ENCODE assay signal across 9 cellular contexts in the genomic region with DNA sequence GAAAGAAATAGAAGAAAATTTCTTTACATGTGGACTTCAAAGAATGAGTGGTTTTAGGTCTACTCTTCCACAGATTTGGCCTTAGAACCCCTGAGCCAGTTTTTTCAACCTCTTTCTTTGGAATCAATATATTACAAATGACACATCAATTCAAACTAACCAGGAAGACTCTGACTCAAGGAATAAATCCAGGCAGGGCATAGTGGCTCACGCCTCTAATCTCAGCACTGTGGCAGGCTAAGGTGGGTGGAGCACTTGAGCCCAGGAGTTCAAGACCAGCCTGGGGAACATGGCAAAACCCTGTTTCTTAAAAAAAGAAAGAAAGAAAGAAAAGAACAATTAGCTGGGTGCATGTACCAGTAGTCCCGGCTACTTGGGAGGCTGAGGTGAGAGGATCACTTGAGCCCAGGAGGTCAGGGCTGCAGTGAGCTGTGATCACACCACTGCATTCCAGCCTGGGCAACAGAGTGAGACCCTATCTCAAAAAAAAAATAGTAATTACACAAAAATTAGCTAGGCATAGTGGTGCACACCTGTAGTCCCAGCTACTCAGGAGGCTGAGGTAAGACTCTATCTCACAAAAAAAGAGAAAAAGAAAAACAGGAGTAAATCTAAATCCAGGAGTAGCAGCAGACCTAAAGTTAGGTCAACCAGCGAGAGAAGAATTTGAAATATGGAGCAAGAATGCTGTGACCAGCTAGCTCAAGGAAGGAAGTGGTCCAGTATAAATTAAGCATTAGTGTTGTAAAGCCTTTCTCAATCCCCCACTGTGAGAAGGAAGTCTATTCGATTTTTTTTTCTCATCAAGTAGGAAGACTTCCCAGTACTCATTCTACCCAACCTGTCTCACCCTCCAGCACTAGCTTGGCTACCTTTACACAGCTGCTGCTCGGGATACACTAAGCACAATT. TPM values are rescaled to one million over a fixed set of nuclear protein-coding genes. Genes with fewer than 3 reads are reported as not detected.
A peak's percentile ranks its signal among the peaks of the same experiment; 100 is the strongest.
DNase-seq lines count a peak whose midpoint lies in the region; ATAC-seq and TF ChIP-seq lines count a peak whose summit lies in the region.
"Had no signal": no experiment of that assay in that cellular context is flagged by ENCODE, and none has a peak within 500 bp of the region (broad histone marks: within the 10 kb centered on the region; RNA-seq: fewer than 3 reads in every experiment).

No MANE protein-coding gene starts in this region.

- TF ChIP-seq CTCF in Caco-2 (IDR thresholded peaks at IDR 0.05; ENCODE audit: insufficient read depth in 1 of 2, low read depth in 1 of 2, low read length in 1 of 2, severe bottlenecking in 1 of 2, unreplicated experiment in 1 of 2), result no peak
- no peak for TF ChIP-seq CTCF in epithelial cell of proximal tubule (conservative IDR thresholded peaks at IDR 0.05; ENCODE audit: low read depth, low read length)
- no peak for TF ChIP-seq CTCF in osteoblast (IDR thresholded peaks at IDR 0.05; ENCODE audit: extremely low read depth, low read depth, low read length)

- intact Hi-C loops in Caco-2 (cut with micrococcal nuclease; ENCODE audit: unreplicated experiment), result loop anchor here (1.0 to 5.0 kb wide), 2 partner anchors 45 to 304 kb away; a partner anchor contains a TSS

- H3K36me3 Mint-ChIP-seq in Caco-2 (ENCODE audit: insufficient read depth, unreplicated experiment), result no peaks in the 10 kb centered on the region

- POLR2A ChIA-PET in Caco-2 (lab: Charles Lee), result no interaction called here

- H3K27ac ChIP-seq in osteoblast (ENCODE audit: low read depth, low read length), result peak overlapping the region; percentile 29
- H3K27ac ChIP-seq: SJSA1 had no signal

- H3K27me3 Mint-ChIP-seq in Caco-2 (ENCODE audit: insufficient read depth, unreplicated experiment), result no peaks in the 10 kb centered on the region

- H3K4me1 ChIP-seq in Caco-2 (peaks cover 35% of the 10 kb centered on the region), NT2/D1 (ENCODE audit: insufficient read depth, insufficient read length) (peaks cover 6% of the 10 kb centered on the region), osteoblast (ENCODE audit: insufficient read depth, low read length) (peaks cover 60% of the 10 kb centered on the region)

- H3K9me3 ChIP-seq in Caco-2 (no peaks in the 10 kb centered on the region), NT2/D1 (ENCODE audit: insufficient read depth, low read length) (no peaks in the 10 kb centered on the region), osteoblast (ENCODE audit: low read depth, low read length) (no peaks in the 10 kb centered on the region)

- BruUV-seq in Caco-2 (replicated peaks; lab: Mats Ljungman, UMichigan), result no TSS peak

- H2AFZ ChIP-seq in osteoblast (ENCODE audit: low read length), result no peak overlapping the region

- ATAC-seq in HG02571 (IDR thresholded peaks at IDR 0.05; ENCODE audit: unreplicated experiment) (no peak), HG03354 (IDR thresholded peaks at IDR 0.05; ENCODE audit: poor library complexity, severe bottlenecking, unreplicated experiment) (no peak)

- H3K9ac ChIP-seq in NT2/D1 (ENCODE audit: insufficient read length, low read depth), result peak overlapping the region; percentile 76

- H3K9me3 Mint-ChIP-seq in Caco-2 (ENCODE audit: unreplicated experiment), result no peaks in the 10 kb centered on the region

- DNase-seq in Caco-2 (no peak), NT2/D1 (ENCODE audit: low read depth, low spot score) (no peak), epithelial cell of proximal tubule (ENCODE audit: low read depth) (peak; percentile 49), osteoblast (ENCODE audit: insufficient read length, low spot score, missing footprints) (peak; percentile 62)
- DNase-seq in activated CD4-positive, alpha-beta T cell treated with anti-CD3 and anti-CD28 coated beads, Interleukin-2, amount 50 U/mL, for 4 hours, result no peak
- DNase-seq in activated CD4-positive, alpha-beta T cell treated with anti-CD3 and anti-CD28 coated beads, Interleukin-2, amount 50 U/mL, for 1 hour, result no peak

- H3K36me3 ChIP-seq in Caco-2 (ENCODE audit: control insufficient read depth, insufficient read depth, low read length) (no peaks in the 10 kb centered on the region), NT2/D1 (ENCODE audit: insufficient read depth, insufficient read length, low read length) (peaks cover 5% of the 10 kb centered on the region), osteoblast (ENCODE audit: insufficient read depth, low read length) (no peaks in the 10 kb centered on the region)

- H3K4me3 ChIP-seq in Caco-2 (ENCODE audit: low read depth, low read length), result no peak overlapping the region
- no peak overlapping the region for H3K4me3 ChIP-seq in NT2/D1 (ENCODE audit: insufficient read length, low read depth)
- H3K4me3 ChIP-seq in epithelial cell of proximal tubule (ENCODE audit: low read depth, low read length), result peak overlapping the region; percentile 64
- H3K4me3 ChIP-seq in osteoblast (ENCODE audit: insufficient read depth, low read length), result peak overlapping the region; percentile 74

- no peaks in the 10 kb centered on the region for H4K20me1 ChIP-seq in osteoblast (ENCODE audit: insufficient read depth, low read length)

- no peak overlapping the region for H3K27ac Mint-ChIP-seq in Caco-2 (ENCODE audit: unreplicated experiment)

- peak overlapping the region; percentile 79 for H3K4me3 Mint-ChIP-seq in Caco-2 (ENCODE audit: unreplicated experiment)

- H3K27me3 ChIP-seq in Caco-2 (replicated peaks; ENCODE audit: control insufficient read depth, insufficient read depth, low read length), result no peaks in the 10 kb centered on the region
- H3K27me3 ChIP-seq in NT2/D1 (ENCODE audit: insufficient read depth, insufficient read length), result peaks cover 10% of the 10 kb centered on the region
- H3K27me3 ChIP-seq in osteoblast (ENCODE audit: insufficient read depth, low read length), result no peaks in the 10 kb centered on the region
- H3K27me3 ChIP-seq: SJSA1 had no signal

- CTCF ChIA-PET in Caco-2 (lab: Charles Lee), result interaction anchor here (3.6 kb wide), 1 partner anchor 132 kb away, joined by 15 read pairs; no protein-coding TSS in a partner anchor

- H3K79me2 ChIP-seq in osteoblast (ENCODE audit: insufficient read depth, low read length), result peaks cover 53% of the 10 kb centered on the region

- H3K4me1 Mint-ChIP-seq in Caco-2 (ENCODE audit: low read depth, unreplicated experiment), result peaks cover 19% of the 10 kb centered on the region

- peak overlapping the region; percentile 88 for H3K4me2 ChIP-seq in osteoblast (ENCODE audit: insufficient read depth, low read length)

RNA-seq across cellular contexts. Expression of a gene that starts 1.9 kb away (rescaled TPM):
- total RNA-seq in Caco-2 (2022) (65.2 and 67.1 TPM in 2 replicates), epithelial cell of proximal tubule (38.3 and 41.9 TPM in 2 replicates), osteoblast (45.1 and 48.5 TPM in 2 replicates)

RNA-seq across cellular contexts. Expression of a gene that starts 30.4 kb away (rescaled TPM):
- total RNA-seq in Caco-2 (2022) (82.7 and 97.8 TPM in 2 replicates), epithelial cell of proximal tubule (67.5 and 79.9 TPM in 2 replicates), osteoblast (41.5 and 45.6 TPM in 2 replicates)

Comparison
In these comparisons a context has a peak if more than half of its experiments do, and no peak if none do; other contexts are left out.
1. DNase-seq: peak in epithelial cell of proximal tubule (single experiment) and osteoblast (single experiment); none in Caco-2 (0 of 2), NT2/D1 (single experiment), activated CD4-positive, alpha-beta T cell treated with anti-CD3 and anti-CD28 coated beads, Interleukin-2, amount 50 U/mL, for 4 hours (0 of 2) and activated CD4-positive, alpha-beta T cell treated with anti-CD3 and anti-CD28 coated beads, Interleukin-2, amount 50 U/mL, for 1 hour (single experiment).
2. H3K4me3 ChIP-seq: peak in epithelial cell of proximal tubule (single experiment) and osteoblast (single experiment); none in Caco-2 (single experiment) and NT2/D1 (single experiment).